ENCODE assay signal across 1 cellular context in the genomic region with DNA sequence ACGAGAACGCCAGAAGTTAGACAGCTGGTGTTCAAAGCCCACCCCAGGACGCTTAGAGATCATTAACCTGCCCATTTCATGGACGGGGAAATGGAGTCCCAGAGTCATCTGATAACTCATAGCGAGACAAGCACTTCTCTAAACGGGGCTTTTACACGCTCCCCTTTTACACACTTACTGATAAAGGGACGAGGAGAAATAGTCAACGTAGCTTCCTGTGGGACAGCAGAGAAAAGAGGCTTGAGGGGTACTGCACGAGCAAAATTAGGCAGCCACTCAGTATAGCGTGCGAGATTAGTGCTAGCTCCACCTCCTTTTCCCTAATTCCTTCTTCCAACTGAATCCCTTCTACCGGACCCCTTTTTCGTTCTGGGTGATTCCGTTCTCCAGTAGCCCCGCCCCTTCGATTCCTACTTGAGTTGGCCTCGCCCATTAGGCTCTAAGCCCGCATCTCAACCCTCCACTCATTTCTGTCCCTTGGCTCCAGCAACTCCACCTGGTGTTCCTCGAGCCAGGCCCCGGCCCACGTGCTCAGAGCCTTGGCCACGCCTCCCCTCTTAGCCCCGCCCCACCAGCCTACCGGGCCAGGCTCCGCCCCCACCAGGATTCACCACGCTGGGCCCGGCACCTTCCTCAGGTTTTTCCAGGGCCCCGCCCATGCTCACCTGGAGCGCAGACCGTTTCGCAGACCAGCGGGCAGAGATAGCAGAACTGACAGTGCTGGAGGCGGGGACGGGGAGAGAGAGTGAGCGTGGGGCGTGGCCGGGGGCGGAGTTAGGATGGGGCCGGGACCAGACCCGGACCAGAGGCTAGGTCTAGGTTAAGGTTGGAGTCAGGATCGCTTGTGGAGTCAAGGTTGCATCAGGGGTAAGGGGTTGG.
A peak's percentile ranks its signal among the peaks of the same experiment; 100 is the strongest.
TF ChIP-seq lines count a peak whose summit lies in the region.

No MANE protein-coding gene starts in this region.

TF ChIP-seq in K562, 482 proteins besides CTCF, POLR2A, EP300 and RAD21 (continued from another document and continues in another):
- TF ChIP-seq, protein P1, sequence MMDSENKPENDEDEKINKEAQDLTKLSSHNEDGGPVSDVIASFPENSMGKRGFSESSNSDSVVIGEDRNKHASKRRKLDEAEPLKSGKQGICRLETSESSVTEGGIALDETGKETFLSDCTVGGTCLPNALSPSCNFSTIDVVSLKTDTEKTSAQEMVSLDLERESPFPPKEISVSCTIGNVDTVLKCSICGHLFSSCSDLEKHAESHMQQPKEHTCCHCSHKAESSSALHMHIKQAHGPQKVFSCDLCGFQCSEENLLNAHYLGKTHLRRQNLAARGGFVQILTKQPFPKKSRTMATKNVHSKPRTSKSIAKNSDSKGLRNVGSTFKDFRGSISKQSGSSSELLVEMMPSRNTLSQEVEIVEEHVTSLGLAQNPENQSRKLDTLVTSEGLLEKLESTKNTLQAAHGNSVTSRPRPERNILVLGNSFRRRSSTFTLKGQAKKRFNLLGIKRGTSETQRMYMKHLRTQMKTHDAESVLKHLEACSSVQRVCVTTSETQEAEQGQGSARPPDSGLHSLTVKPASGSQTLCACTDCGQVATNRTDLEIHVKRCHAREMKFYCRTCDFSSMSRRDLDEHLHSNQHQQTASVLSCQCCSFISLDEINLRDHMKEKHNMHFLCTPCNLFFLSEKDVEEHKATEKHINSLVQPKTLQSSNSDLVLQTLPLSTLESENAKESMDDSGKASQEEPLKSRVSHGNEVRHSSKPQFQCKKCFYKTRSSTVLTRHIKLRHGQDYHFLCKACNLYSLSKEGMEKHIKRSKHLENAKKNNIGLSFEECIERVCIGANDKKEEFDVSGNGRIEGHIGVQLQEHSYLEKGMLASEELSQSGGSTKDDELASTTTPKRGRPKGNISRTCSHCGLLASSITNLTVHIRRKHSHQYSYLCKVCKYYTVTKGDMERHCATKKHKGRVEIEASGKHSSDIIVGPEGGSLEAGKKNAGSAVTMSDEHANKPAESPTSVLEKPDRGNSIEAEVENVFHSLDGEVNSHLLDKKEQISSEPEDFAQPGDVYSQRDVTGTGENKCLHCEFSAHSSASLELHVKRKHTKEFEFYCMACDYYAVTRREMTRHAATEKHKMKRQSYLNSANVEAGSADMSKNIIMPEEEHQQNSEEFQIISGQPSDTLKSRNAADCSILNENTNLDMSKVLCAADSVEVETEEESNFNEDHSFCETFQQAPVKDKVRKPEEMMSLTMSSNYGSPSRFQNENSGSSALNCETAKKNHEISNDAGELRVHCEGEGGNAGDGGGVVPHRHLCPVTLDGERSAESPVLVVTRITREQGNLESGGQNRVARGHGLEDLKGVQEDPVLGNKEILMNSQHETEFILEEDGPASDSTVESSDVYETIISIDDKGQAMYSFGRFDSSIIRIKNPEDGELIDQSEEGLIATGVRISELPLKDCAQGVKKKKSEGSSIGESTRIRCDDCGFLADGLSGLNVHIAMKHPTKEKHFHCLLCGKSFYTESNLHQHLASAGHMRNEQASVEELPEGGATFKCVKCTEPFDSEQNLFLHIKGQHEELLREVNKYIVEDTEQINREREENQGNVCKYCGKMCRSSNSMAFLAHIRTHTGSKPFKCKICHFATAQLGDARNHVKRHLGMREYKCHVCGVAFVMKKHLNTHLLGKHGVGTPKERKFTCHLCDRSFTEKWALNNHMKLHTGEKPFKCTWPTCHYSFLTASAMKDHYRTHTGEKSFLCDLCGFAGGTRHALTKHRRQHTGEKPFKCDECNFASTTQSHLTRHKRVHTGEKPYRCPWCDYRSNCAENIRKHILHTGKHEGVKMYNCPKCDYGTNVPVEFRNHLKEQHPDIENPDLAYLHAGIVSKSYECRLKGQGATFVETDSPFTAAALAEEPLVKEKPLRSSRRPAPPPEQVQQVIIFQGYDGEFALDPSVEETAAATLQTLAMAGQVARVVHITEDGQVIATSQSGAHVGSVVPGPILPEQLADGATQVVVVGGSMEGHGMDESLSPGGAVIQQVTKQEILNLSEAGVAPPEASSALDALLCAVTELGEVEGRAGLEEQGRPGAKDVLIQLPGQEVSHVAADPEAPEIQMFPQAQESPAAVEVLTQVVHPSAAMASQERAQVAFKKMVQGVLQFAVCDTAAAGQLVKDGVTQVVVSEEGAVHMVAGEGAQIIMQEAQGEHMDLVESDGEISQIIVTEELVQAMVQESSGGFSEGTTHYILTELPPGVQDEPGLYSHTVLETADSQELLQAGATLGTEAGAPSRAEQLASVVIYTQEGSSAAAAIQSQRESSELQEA (IDR thresholded peaks at IDR 0.05; ENCODE audit: low read depth) = no peak
- TF ChIP-seq KDM1A (IDR thresholded peaks at IDR 0.05) (peak; percentile 76 to 88), JUNB (CRISPR knock-in tag; conservative IDR thresholded peaks at IDR 0.05) (no peak), POU5F1 (IDR thresholded peaks at IDR 0.05; ENCODE audit: borderline replicate concordance, low read depth, low read length, partially characterized antibody) (no peak), ZSCAN29 (IDR thresholded peaks at IDR 0.05) (peak; percentile 56; the same call in 1 of the 2 replicates), SOX6 (IDR thresholded peaks at IDR 0.05) (0 out of 2 replicates have a peak, but pooled peaks have one; percentile 27), NUFIP1 (IDR thresholded peaks at IDR 0.05; ENCODE audit: partially characterized antibody) (no peak), HIVEP1 (CRISPR knock-in tag; IDR thresholded peaks at IDR 0.05) (no peak), GTF2A2 (tag; IDR thresholded peaks at IDR 0.05) (no peak), JUND (IDR thresholded peaks at IDR 0.05; ENCODE audit: borderline replicate concordance, low read depth, low read length) (peak; percentile 62), JUND (tag; IDR thresholded peaks at IDR 0.05; ENCODE audit: borderline replicate concordance, low read depth, low read length) (peak; percentile 10; the same call in 1 of the 3 replicates), ARHGAP35 (IDR thresholded peaks at IDR 0.05; ENCODE audit: partially characterized antibody) (no peak), ZNF197 (CRISPR knock-in tag; IDR thresholded peaks at IDR 0.05; ENCODE audit: low read depth) (no peak), CBX5 (IDR thresholded peaks at IDR 0.05; ENCODE audit: borderline replicate concordance, low read depth) (no peak), RBFOX2 (IDR thresholded peaks at IDR 0.05; ENCODE audit: low read depth, low read length) (peak; percentile 57), RAD51 (IDR thresholded peaks at IDR 0.05; ENCODE audit: borderline replicate concordance, low read depth) (peak; percentile 86), DACH1 (IDR thresholded peaks at IDR 0.05; ENCODE audit: partially characterized antibody) (peak; percentile 19), RFX5 (IDR thresholded peaks at IDR 0.05; ENCODE audit: low read depth, low read length) (no peak), OTX1 (CRISPR knock-in tag; IDR thresholded peaks at IDR 0.05) (0 out of 2 replicates have a peak, but pooled peaks have one; percentile 36), HSF4 (CRISPR knock-in tag; IDR thresholded peaks at IDR 0.05; ENCODE audit: borderline replicate concordance) (no peak), HDAC1 (IDR thresholded peaks at IDR 0.05) (peak; percentile 39 to 87; a peak in 2 of 4 replicates), ATF7 (IDR thresholded peaks at IDR 0.05) (peak; percentile 80), ZNF444 (CRISPR knock-in tag; IDR thresholded peaks at IDR 0.05) (no peak), DMBX1 (CRISPR knock-in tag; IDR thresholded peaks at IDR 0.05; ENCODE audit: borderline replicate concordance) (no peak), SRSF7 (optimal IDR thresholded peaks at IDR 0.05; ENCODE audit: low read depth, low read length) (no peak), RNF2 (IDR thresholded peaks at IDR 0.05) (0 out of 2 replicates have a peak, but pooled peaks have one; percentile 40), ZNF124 (CRISPR knock-in tag; IDR thresholded peaks at IDR 0.05) (no peak), TOE1 (IDR thresholded peaks at IDR 0.05; ENCODE audit: borderline replicate concordance) (0 out of 2 replicates have a peak, but pooled peaks have one; percentile 35), TOE1 (CRISPR knock-in tag; IDR thresholded peaks at IDR 0.05; ENCODE audit: borderline replicate concordance, low read depth) (no peak), CXXC5 (CRISPR knock-in tag; IDR thresholded peaks at IDR 0.05) (peak; percentile 35; the same call in 1 of the 2 replicates)
- TF ChIP-seq, protein P2, sequence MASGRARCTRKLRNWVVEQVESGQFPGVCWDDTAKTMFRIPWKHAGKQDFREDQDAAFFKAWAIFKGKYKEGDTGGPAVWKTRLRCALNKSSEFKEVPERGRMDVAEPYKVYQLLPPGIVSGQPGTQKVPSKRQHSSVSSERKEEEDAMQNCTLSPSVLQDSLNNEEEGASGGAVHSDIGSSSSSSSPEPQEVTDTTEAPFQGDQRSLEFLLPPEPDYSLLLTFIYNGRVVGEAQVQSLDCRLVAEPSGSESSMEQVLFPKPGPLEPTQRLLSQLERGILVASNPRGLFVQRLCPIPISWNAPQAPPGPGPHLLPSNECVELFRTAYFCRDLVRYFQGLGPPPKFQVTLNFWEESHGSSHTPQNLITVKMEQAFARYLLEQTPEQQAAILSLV (tag; IDR thresholded peaks at IDR 0.05) = no peak
- TF ChIP-seq, protein P3, sequence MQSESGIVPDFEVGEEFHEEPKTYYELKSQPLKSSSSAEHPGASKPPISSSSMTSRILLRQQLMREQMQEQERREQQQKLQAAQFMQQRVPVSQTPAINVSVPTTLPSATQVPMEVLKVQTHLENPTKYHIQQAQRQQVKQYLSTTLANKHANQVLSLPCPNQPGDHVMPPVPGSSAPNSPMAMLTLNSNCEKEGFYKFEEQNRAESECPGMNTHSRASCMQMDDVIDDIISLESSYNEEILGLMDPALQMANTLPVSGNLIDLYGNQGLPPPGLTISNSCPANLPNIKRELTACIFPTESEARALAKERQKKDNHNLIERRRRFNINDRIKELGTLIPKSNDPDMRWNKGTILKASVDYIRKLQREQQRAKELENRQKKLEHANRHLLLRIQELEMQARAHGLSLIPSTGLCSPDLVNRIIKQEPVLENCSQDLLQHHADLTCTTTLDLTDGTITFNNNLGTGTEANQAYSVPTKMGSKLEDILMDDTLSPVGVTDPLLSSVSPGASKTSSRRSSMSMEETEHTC (IDR thresholded peaks at IDR 0.05) = 0 out of 2 replicates have a peak, but pooled peaks have one; percentile 22
- TF ChIP-seq, protein P4, sequence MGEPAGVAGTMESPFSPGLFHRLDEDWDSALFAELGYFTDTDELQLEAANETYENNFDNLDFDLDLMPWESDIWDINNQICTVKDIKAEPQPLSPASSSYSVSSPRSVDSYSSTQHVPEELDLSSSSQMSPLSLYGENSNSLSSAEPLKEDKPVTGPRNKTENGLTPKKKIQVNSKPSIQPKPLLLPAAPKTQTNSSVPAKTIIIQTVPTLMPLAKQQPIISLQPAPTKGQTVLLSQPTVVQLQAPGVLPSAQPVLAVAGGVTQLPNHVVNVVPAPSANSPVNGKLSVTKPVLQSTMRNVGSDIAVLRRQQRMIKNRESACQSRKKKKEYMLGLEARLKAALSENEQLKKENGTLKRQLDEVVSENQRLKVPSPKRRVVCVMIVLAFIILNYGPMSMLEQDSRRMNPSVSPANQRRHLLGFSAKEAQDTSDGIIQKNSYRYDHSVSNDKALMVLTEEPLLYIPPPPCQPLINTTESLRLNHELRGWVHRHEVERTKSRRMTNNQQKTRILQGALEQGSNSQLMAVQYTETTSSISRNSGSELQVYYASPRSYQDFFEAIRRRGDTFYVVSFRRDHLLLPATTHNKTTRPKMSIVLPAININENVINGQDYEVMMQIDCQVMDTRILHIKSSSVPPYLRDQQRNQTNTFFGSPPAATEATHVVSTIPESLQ (CRISPR knock-in tag; IDR thresholded peaks at IDR 0.05) = 0 out of 2 replicates have a peak, but pooled peaks have one; percentile 67
- TF ChIP-seq, protein P5, sequence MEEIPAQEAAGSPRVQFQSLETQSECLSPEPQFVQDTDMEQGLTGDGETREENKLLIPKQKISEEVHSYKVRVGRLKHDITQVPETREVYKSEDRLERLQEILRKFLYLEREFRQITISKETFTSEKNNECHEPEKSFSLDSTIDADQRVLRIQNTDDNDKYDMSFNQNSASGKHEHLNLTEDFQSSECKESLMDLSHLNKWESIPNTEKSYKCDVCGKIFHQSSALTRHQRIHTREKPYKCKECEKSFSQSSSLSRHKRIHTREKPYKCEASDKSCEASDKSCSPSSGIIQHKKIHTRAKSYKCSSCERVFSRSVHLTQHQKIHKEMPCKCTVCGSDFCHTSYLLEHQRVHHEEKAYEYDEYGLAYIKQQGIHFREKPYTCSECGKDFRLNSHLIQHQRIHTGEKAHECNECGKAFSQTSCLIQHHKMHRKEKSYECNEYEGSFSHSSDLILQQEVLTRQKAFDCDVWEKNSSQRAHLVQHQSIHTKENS (CRISPR knock-in tag; IDR thresholded peaks at IDR 0.05) = no peak
- TF ChIP-seq, protein P6, sequence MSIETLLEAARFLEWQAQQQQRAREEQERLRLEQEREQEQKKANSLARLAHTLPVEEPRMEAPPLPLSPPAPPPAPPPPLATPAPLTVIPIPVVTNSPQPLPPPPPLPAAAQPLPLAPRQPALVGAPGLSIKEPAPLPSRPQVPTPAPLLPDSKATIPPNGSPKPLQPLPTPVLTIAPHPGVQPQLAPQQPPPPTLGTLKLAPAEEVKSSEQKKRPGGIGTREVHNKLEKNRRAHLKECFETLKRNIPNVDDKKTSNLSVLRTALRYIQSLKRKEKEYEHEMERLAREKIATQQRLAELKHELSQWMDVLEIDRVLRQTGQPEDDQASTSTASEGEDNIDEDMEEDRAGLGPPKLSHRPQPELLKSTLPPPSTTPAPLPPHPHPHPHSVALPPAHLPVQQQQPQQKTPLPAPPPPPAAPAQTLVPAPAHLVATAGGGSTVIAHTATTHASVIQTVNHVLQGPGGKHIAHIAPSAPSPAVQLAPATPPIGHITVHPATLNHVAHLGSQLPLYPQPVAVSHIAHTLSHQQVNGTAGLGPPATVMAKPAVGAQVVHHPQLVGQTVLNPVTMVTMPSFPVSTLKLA (conservative IDR thresholded peaks at IDR 0.05) = peak; percentile 99 to 100
- TF ChIP-seq, protein P7, sequence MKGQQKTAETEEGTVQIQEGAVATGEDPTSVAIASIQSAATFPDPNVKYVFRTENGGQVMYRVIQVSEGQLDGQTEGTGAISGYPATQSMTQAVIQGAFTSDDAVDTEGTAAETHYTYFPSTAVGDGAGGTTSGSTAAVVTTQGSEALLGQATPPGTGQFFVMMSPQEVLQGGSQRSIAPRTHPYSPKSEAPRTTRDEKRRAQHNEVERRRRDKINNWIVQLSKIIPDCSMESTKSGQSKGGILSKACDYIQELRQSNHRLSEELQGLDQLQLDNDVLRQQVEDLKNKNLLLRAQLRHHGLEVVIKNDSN (CRISPR knock-in tag; IDR thresholded peaks at IDR 0.05) = peak; percentile 95
